Comparison of ENCODE assay signal across 12 cellular contexts in genomic region chr7:127486654-127487053, GRCh38.
DNase-seq lines count a peak whose midpoint lies in the region; ATAC-seq, FAIRE-seq and TF ChIP-seq lines count a peak whose summit lies in the region.
"Had no signal": no experiment of that assay in that cellular context is flagged by ENCODE, and none has a peak within 500 bp of the region (broad histone marks: within the 10 kb centered on the region; RNA-seq: fewer than 3 reads in every experiment).

No MANE protein-coding gene starts in this region.

- ATAC-seq in Panc1 (peak; percentile 58), T-cell (replicated peaks in 1 of 4) (no peak)
- ATAC-seq: gastrocnemius medialis had no signal

- intact Hi-C loops in Panc1 (cut with micrococcal nuclease; ENCODE audit: unreplicated experiment) = no loop called here

- POLR2A ChIA-PET in Panc1 (lab: Charles Lee) = no interaction called here
- POLR2A ChIA-PET in T-cell (lab: Charles Lee) = no interaction called here

- H3K36me3 Mint-ChIP-seq in T-cell = no peaks in the 10 kb centered on the region

- CTCF ChIA-PET in Panc1 (lab: Charles Lee) (no interaction called here), T-cell (lab: Charles Lee) (no interaction called here)

- no peak overlapping the region for H3K4me3 Mint-ChIP-seq in T-cell

- peaks cover 11 to 15% (median 12%) of the 10 kb centered on the region in 3 donors for H3K4me1 Mint-ChIP-seq in T-cell

- in situ Hi-C loops in Panc1 (cut with HindIII; ENCODE audit: low pct_unique_long_range_greater_than_20kb, low sequenced_read_pairs) = no loop called here

- DNase-seq in DMS53 (lab: John Stamatoyannopoulos, UW) = peak; percentile 51
- no peak for DNase-seq in DMS53 treated with DMSO at 0.1 percent for 48 hours (lab: John Stamatoyannopoulos, UW; ENCODE audit: unreplicated experiment)
- no peak for DNase-seq in H54 (ENCODE audit: insufficient read length, low spot score)
- DNase-seq in Panc1 (ENCODE audit: low read depth, low spot score) = no peak
- peak; percentile 26 for DNase-seq in iPS-NIHi7 (ENCODE audit: extremely low spot score)
- DNase-seq in MV-4-11 (lab: John Stamatoyannopoulos, UW) = no peak
- DNase-seq in T-helper 2 cell = no peak
- no peak for DNase-seq in T-cell
- DNase-seq: gastrocnemius medialis, NCI-H2029 had no signal

- H3K9me3 ChIP-seq in Panc1 (ENCODE audit: control insufficient read depth, insufficient read depth, low read depth, low read length) = no peaks in the 10 kb centered on the region
- H3K9me3 ChIP-seq: gastrocnemius medialis, SJSA1 had no signal

- no peak overlapping the region for H3K27ac ChIP-seq in Panc1 (ENCODE audit: low read length)
- H3K27ac ChIP-seq: cardiac muscle cell, gastrocnemius medialis, SJSA1 had no signal

- H3K27me3 ChIP-seq in Panc1 (ENCODE audit: control insufficient read depth, insufficient read depth, low read length) = peaks cover 11% of the 10 kb centered on the region; the same call in 1 of the 2 replicates
- H3K27me3 ChIP-seq: cardiac muscle cell, gastrocnemius medialis, SJSA1 had no signal

- no peak overlapping the region for H3K27ac Mint-ChIP-seq in T-cell

- no TSS peak for BruUV-seq in Panc1 (replicated peaks; lab: Mats Ljungman, UMichigan)

- no peak overlapping the region for H3K4me3 ChIP-seq in Panc1 (ENCODE audit: low read depth in 2 of 2, low read length in 2 of 2)
- H3K4me3 ChIP-seq: cardiac muscle cell, gastrocnemius medialis, SJSA1 had no signal

- H3K27me3 Mint-ChIP-seq in T-cell = peaks cover 6 to 23% of the 10 kb centered on the region in 2 donors

- H3K4me1 ChIP-seq in Panc1 (ENCODE audit: control insufficient read depth, insufficient read depth, low read length) = no peaks in the 10 kb centered on the region
- H3K4me1 ChIP-seq: gastrocnemius medialis, SJSA1 had no signal

- no peak for TF ChIP-seq POLR2A in H54 (IDR thresholded peaks at IDR 0.05; ENCODE audit: low read depth, low read length)

- H3K36me3 ChIP-seq in Panc1 (ENCODE audit: control insufficient read depth, insufficient read depth, low read length) = no peaks in the 10 kb centered on the region
- H3K36me3 ChIP-seq: cardiac muscle cell, gastrocnemius medialis, SJSA1 had no signal

- no peak; the same call in 1 of the 2 replicates for TF ChIP-seq CTCF in Panc1 (IDR thresholded peaks at IDR 0.05)

- H3K9me3 Mint-ChIP-seq in T-cell = no peaks in the 10 kb centered on the region

- peak; percentile 86 for FAIRE-seq in H54 (lab: Jason Lieb, UNC)

Comparison
In these comparisons a context has a peak if more than half of its experiments do, and no peak if none do; other contexts are left out.
1. DNase-seq: peak in DMS53 (single experiment) and iPS-NIHi7 (single experiment); none in DMS53 treated with DMSO at 0.1 percent for 48 hours (single experiment), H54 (single experiment), Panc1 (single experiment), MV-4-11 (single experiment), T-helper 2 cell (0 of 5) and T-cell (0 of 34).